ENCODE assay signal across 1 cellular context in genomic region chr16:2874584-2875362, GRCh38.
TF ChIP-seq lines count a peak whose summit lies in the region.

No MANE protein-coding gene starts in this region.

TF ChIP-seq in HEK293, 187 proteins besides CTCF, POLR2A, EP300 and RAD21 (continued from another document and continues in another):
- TF ChIP-seq, protein P1, sequence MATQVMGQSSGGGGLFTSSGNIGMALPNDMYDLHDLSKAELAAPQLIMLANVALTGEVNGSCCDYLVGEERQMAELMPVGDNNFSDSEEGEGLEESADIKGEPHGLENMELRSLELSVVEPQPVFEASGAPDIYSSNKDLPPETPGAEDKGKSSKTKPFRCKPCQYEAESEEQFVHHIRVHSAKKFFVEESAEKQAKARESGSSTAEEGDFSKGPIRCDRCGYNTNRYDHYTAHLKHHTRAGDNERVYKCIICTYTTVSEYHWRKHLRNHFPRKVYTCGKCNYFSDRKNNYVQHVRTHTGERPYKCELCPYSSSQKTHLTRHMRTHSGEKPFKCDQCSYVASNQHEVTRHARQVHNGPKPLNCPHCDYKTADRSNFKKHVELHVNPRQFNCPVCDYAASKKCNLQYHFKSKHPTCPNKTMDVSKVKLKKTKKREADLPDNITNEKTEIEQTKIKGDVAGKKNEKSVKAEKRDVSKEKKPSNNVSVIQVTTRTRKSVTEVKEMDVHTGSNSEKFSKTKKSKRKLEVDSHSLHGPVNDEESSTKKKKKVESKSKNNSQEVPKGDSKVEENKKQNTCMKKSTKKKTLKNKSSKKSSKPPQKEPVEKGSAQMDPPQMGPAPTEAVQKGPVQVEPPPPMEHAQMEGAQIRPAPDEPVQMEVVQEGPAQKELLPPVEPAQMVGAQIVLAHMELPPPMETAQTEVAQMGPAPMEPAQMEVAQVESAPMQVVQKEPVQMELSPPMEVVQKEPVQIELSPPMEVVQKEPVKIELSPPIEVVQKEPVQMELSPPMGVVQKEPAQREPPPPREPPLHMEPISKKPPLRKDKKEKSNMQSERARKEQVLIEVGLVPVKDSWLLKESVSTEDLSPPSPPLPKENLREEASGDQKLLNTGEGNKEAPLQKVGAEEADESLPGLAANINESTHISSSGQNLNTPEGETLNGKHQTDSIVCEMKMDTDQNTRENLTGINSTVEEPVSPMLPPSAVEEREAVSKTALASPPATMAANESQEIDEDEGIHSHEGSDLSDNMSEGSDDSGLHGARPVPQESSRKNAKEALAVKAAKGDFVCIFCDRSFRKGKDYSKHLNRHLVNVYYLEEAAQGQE (tag by site-specific recombination; IDR thresholded peaks at IDR 0.05): 0 out of 2 replicates have a peak, but pooled peaks have one; percentile 19
- no peak for TF ChIP-seq ZNF23 (tag by site-specific recombination; IDR thresholded peaks at IDR 0.05; ENCODE audit: borderline replicate concordance)
- no peak for TF ChIP-seq ZSCAN23 (tag by site-specific recombination; IDR thresholded peaks at IDR 0.05)
- peak; percentile 25; the same call in 1 of the 2 replicates for TF ChIP-seq GLIS1 (tag by site-specific recombination; IDR thresholded peaks at IDR 0.05)
- no peak for TF ChIP-seq ZNF121 (tag by site-specific recombination; IDR thresholded peaks at IDR 0.05)
- no peak for TF ChIP-seq ZNF48 (tag by site-specific recombination; IDR thresholded peaks at IDR 0.05)
- no peak for TF ChIP-seq ZNF785 (tag by site-specific recombination; IDR thresholded peaks at IDR 0.05)
- no peak for TF ChIP-seq ZNF623 (tag by site-specific recombination; IDR thresholded peaks at IDR 0.05)
- no peak for TF ChIP-seq BCL6B (tag by site-specific recombination; IDR thresholded peaks at IDR 0.05)
- TF ChIP-seq ZNF175 (tag by site-specific recombination; IDR thresholded peaks at IDR 0.05): no peak
- no peak for TF ChIP-seq ZNF146 (tag by site-specific recombination; IDR thresholded peaks at IDR 0.05)
- TF ChIP-seq ZNF416 (tag by site-specific recombination; IDR thresholded peaks at IDR 0.05): no peak
- no peak for TF ChIP-seq ZNF26 (tag by site-specific recombination; IDR thresholded peaks at IDR 0.05)
- TF ChIP-seq BCL11A (tag by site-specific recombination; IDR thresholded peaks at IDR 0.05; ENCODE audit: low read depth): no peak
- TF ChIP-seq ZNF2 (tag by site-specific recombination; IDR thresholded peaks at IDR 0.05): peak; percentile 59; the same call in 1 of the 2 replicates
- TF ChIP-seq ZBTB48 (tag by site-specific recombination; IDR thresholded peaks at IDR 0.05): no peak
- TF ChIP-seq ZNF37A (tag by site-specific recombination; IDR thresholded peaks at IDR 0.05): no peak
- peak; percentile 26; the same call in 1 of the 2 replicates for TF ChIP-seq PRDM10 (tag by site-specific recombination; IDR thresholded peaks at IDR 0.05)
- no peak for TF ChIP-seq ZNF560 (tag by site-specific recombination; IDR thresholded peaks at IDR 0.05; ENCODE audit: borderline replicate concordance)
- TF ChIP-seq MEIS1 (CRISPR knock-in tag; IDR thresholded peaks at IDR 0.05; ENCODE audit: borderline replicate concordance): no peak
- no peak for TF ChIP-seq ZNF677 (tag by site-specific recombination; IDR thresholded peaks at IDR 0.05)
- TF ChIP-seq WT1 (tag by site-specific recombination; IDR thresholded peaks at IDR 0.05): no peak
- TF ChIP-seq ZXDB (tag by site-specific recombination; IDR thresholded peaks at IDR 0.05): no peak
- no peak for TF ChIP-seq REPIN1 (tag by site-specific recombination; IDR thresholded peaks at IDR 0.05; ENCODE audit: low read depth)
- TF ChIP-seq ZNF362 (tag by site-specific recombination; IDR thresholded peaks at IDR 0.05): 0 out of 2 replicates have a peak, but pooled peaks have one; percentile 79
- TF ChIP-seq, protein P2, sequence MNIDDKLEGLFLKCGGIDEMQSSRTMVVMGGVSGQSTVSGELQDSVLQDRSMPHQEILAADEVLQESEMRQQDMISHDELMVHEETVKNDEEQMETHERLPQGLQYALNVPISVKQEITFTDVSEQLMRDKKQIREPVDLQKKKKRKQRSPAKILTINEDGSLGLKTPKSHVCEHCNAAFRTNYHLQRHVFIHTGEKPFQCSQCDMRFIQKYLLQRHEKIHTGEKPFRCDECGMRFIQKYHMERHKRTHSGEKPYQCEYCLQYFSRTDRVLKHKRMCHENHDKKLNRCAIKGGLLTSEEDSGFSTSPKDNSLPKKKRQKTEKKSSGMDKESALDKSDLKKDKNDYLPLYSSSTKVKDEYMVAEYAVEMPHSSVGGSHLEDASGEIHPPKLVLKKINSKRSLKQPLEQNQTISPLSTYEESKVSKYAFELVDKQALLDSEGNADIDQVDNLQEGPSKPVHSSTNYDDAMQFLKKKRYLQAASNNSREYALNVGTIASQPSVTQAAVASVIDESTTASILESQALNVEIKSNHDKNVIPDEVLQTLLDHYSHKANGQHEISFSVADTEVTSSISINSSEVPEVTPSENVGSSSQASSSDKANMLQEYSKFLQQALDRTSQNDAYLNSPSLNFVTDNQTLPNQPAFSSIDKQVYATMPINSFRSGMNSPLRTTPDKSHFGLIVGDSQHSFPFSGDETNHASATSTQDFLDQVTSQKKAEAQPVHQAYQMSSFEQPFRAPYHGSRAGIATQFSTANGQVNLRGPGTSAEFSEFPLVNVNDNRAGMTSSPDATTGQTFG (tag by site-specific recombination; IDR thresholded peaks at IDR 0.05; ENCODE audit: borderline replicate concordance): no peak
- no peak for TF ChIP-seq HOXD13 (CRISPR knock-in tag; IDR thresholded peaks at IDR 0.05; ENCODE audit: borderline replicate concordance)
- TF ChIP-seq, protein P3, sequence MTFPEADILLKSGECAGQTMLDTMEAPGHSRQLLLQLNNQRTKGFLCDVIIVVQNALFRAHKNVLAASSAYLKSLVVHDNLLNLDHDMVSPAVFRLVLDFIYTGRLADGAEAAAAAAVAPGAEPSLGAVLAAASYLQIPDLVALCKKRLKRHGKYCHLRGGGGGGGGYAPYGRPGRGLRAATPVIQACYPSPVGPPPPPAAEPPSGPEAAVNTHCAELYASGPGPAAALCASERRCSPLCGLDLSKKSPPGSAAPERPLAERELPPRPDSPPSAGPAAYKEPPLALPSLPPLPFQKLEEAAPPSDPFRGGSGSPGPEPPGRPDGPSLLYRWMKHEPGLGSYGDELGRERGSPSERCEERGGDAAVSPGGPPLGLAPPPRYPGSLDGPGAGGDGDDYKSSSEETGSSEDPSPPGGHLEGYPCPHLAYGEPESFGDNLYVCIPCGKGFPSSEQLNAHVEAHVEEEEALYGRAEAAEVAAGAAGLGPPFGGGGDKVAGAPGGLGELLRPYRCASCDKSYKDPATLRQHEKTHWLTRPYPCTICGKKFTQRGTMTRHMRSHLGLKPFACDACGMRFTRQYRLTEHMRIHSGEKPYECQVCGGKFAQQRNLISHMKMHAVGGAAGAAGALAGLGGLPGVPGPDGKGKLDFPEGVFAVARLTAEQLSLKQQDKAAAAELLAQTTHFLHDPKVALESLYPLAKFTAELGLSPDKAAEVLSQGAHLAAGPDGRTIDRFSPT (tag by site-specific recombination; IDR thresholded peaks at IDR 0.05): no peak
- TF ChIP-seq ZNF707 (tag by site-specific recombination; IDR thresholded peaks at IDR 0.05): no peak
- peak; percentile 54; the same call in 1 of the 2 replicates for TF ChIP-seq ZNF10 (tag by site-specific recombination; IDR thresholded peaks at IDR 0.05)
- no peak for TF ChIP-seq ZBTB7A (tag by site-specific recombination; IDR thresholded peaks at IDR 0.05; ENCODE audit: low read depth)
- TF ChIP-seq ZNF514 (tag by site-specific recombination; IDR thresholded peaks at IDR 0.05): no peak
- TF ChIP-seq ZNF394 (tag by site-specific recombination; IDR thresholded peaks at IDR 0.05; ENCODE audit: borderline replicate concordance): no peak
- TF ChIP-seq, protein P4, sequence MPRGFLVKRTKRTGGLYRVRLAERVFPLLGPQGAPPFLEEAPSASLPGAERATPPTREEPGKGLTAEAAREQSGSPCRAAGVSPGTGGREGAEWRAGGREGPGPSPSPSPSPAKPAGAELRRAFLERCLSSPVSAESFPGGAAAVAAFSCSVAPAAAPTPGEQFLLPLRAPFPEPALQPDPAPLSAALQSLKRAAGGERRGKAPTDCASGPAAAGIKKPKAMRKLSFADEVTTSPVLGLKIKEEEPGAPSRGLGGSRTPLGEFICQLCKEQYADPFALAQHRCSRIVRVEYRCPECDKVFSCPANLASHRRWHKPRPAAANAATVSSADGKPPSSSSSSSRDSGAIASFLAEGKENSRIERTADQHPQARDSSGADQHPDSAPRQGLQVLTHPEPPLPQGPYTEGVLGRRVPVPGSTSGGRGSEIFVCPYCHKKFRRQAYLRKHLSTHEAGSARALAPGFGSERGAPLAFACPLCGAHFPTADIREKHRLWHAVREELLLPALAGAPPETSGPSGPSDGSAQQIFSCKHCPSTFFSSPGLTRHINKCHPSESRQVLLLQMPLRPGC (tag by site-specific recombination; IDR thresholded peaks at IDR 0.05): no peak
- no peak; the same call in 1 of the 2 replicates for TF ChIP-seq SP3 (tag by site-specific recombination; IDR thresholded peaks at IDR 0.05)
- no peak for TF ChIP-seq ZNF510 (tag by site-specific recombination; IDR thresholded peaks at IDR 0.05; ENCODE audit: insufficient replicate concordance)
